In the genomic region with DNA sequence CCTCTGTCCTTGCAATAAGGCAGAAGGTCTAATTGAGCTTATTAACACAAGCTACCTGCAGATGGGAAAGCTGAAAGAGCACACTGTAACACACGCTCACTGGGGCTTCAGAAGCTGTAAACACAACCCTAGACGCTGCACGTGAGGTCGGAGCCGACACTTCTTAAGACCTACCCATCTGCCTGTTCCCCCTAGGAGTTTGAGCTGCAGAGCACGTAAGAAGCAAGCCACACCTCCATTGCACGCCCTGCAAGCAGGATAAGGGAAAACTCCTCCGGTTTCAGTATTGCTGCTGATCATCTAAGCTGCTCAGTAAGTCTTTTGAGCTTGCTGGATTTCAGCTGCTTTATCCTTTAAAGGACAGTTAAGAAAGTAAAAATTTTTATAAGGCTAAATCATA, we compare ENCODE assay signal across 15 cellular contexts.
DNase-seq lines count a peak whose midpoint lies in the region; ATAC-seq, FAIRE-seq and TF ChIP-seq lines count a peak whose summit lies in the region.
"Had no signal": no experiment of that assay in that cellular context is flagged by ENCODE, and none has a peak within 500 bp of the region (broad histone marks: within the 10 kb centered on the region; RNA-seq: fewer than 3 reads in every experiment).

No MANE protein-coding gene starts in this region.

- DNase-seq in NCI-H510A (lab: John Stamatoyannopoulos, UW) (peak; percentile 6), WERI-Rb-1 (peak; percentile 84), left kidney (ENCODE audit: low read depth, low spot score) (peak; percentile 71), MM.1S (no peak), urothelium cell line (ENCODE audit: low spot score) (no peak), HPDE6-E6E7 (ENCODE audit: extremely low spot score) (no peak)
- no peak for DNase-seq in effector CD8-positive, alpha-beta T cell (lab: John Stamatoyannopoulos, UW)
- DNase-seq: activated naive CD4-positive, alpha-beta T cell treated with anti-CD3 and anti-CD28 coated beads, Interleukin-2, amount 10 ng/mL, durations not matched to agents 7 days and 5 days; brain microvascular endothelial cell; foreskin fibroblast; GM23248; NCI-H1105; stimulated activated CD4-positive, alpha-beta T cell treated with anti-CD3 and anti-CD28 coated beads, Interleukin-15, amount 100 ng/mL, for 24 hours had no signal

- no peaks in the 10 kb centered on the region for H3F3A ChIP-seq in MM.1S (ENCODE audit: insufficient read depth, low read length)

- no peaks in the 10 kb centered on the region for H3K36me3 ChIP-seq in WERI-Rb-1
- no peaks in the 10 kb centered on the region for H3K36me3 ChIP-seq in MM.1S (replicated peaks; ENCODE audit: insufficient read depth, low read length)
- H3K36me3 ChIP-seq: brain microvascular endothelial cell had no signal

- H3K27ac ChIP-seq in WERI-Rb-1, result peak overlapping the region; percentile 10
- no peak overlapping the region for H3K27ac ChIP-seq in MM.1S (ENCODE audit: low read length)
- H3K27ac ChIP-seq: brain microvascular endothelial cell, GM23248 had no signal

- no peak overlapping the region for H3K4me2 ChIP-seq in MM.1S (ENCODE audit: low read depth, low read length)

- TF ChIP-seq CTCF in WERI-Rb-1 (IDR thresholded peaks at IDR 0.05; ENCODE audit: low read depth, low read length), result no peak
- no peak for TF ChIP-seq CTCF in MM.1S (IDR thresholded peaks at IDR 0.05; ENCODE audit: low read length)

- H3K79me2 ChIP-seq in MM.1S (ENCODE audit: low read length), result no peaks in the 10 kb centered on the region

- no peak overlapping the region for H2AFZ ChIP-seq in MM.1S (ENCODE audit: low read length)
- H2AFZ ChIP-seq: GM23248 had no signal

- no peaks in the 10 kb centered on the region for H3K9me2 ChIP-seq in MM.1S (replicated peaks; ENCODE audit: insufficient read depth, low read length)

- ATAC-seq in GM18511 (IDR thresholded peaks at IDR 0.05; ENCODE audit: unreplicated experiment), result peak; percentile 39

- H3K4me3 ChIP-seq in WERI-Rb-1 (ENCODE audit: low read depth, low read length), result peak overlapping the region; percentile 36
- no peak overlapping the region for H3K4me3 ChIP-seq in MM.1S (ENCODE audit: low read length)
- H3K4me3 ChIP-seq: GM23248 had no signal

- H3K9me3 ChIP-seq in WERI-Rb-1 (ENCODE audit: severe bottlenecking) (no peaks in the 10 kb centered on the region), MM.1S (replicated peaks; ENCODE audit: insufficient read depth, low read length) (no peaks in the 10 kb centered on the region)

- H3K9ac ChIP-seq in MM.1S (ENCODE audit: low read length), result no peak overlapping the region
- H3K9ac ChIP-seq: GM23248 had no signal

- H3K27me3 ChIP-seq in WERI-Rb-1 (ENCODE audit: insufficient read depth, low read depth, severe bottlenecking), result no peaks in the 10 kb centered on the region
- no peaks in the 10 kb centered on the region for H3K27me3 ChIP-seq in MM.1S (replicated peaks; ENCODE audit: insufficient read depth, low read length)
- H3K27me3 ChIP-seq: brain microvascular endothelial cell had no signal

- FAIRE-seq in urothelium cell line (lab: Jason Lieb, UNC), result no peak
- FAIRE-seq: islet of Langerhans had no signal

- no peaks in the 10 kb centered on the region for H4K20me1 ChIP-seq in MM.1S (ENCODE audit: insufficient read depth, low read length)

- no peaks in the 10 kb centered on the region for H3K4me1 ChIP-seq in MM.1S (ENCODE audit: low read length)

Comparison
In these comparisons a context has a peak if more than half of its experiments do, and no peak if none do; other contexts are left out.
1. DNase-seq: peak in NCI-H510A (single experiment), WERI-Rb-1 (single experiment) and left kidney (single experiment); none in effector CD8-positive, alpha-beta T cell (single experiment), MM.1S (single experiment), urothelium cell line (single experiment) and HPDE6-E6E7 (single experiment).